1 cellular context compared by ENCODE assay signal in genomic region chr7:143263266-143264195, GRCh38.
A peak's percentile ranks its signal among the peaks of the same experiment; 100 is the strongest.
TF ChIP-seq lines count a peak whose summit lies in the region.

TSS of gene GSTK1 (plus strand) at chr7:143263441. CDS start at chr7:143263514, 73 bp downstream.

TF ChIP-seq in HepG2, 621 proteins besides CTCF, POLR2A, EP300 and RAD21 (continued from another document and continues in another):
- TF ChIP-seq, protein P1, sequence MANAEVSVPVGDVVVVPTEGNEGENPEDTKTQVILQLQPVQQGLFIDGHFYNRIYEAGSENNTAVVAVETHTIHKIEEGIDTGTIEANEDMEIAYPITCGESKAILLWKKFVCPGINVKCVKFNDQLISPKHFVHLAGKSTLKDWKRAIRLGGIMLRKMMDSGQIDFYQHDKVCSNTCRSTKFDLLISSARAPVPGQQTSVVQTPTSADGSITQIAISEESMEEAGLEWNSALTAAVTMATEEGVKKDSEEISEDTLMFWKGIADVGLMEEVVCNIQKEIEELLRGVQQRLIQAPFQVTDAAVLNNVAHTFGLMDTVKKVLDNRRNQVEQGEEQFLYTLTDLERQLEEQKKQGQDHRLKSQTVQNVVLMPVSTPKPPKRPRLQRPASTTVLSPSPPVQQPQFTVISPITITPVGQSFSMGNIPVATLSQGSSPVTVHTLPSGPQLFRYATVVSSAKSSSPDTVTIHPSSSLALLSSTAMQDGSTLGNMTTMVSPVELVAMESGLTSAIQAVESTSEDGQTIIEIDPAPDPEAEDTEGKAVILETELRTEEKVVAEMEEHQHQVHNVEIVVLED (CRISPR knock-in tag; IDR thresholded peaks at IDR 0.05; ENCODE audit: borderline replicate concordance), result peak; percentile 59; the same call in 1 of the 2 replicates
- TF ChIP-seq ZIK1 (CRISPR knock-in tag; IDR thresholded peaks at IDR 0.05; ENCODE audit: borderline replicate concordance, low read depth) (0 out of 2 replicates have a peak, but pooled peaks have one; percentile 59), ZNF687 (CRISPR knock-in tag; IDR thresholded peaks at IDR 0.05) (peak; percentile 90), ZNF878 (CRISPR knock-in tag; IDR thresholded peaks at IDR 0.05) (no peak), JUN (CRISPR knock-in tag; IDR thresholded peaks at IDR 0.05) (no peak), KMT2B (CRISPR knock-in tag; IDR thresholded peaks at IDR 0.05) (peak; percentile 76; the same call in 1 of the 2 replicates), SAFB2 (CRISPR knock-in tag; IDR thresholded peaks at IDR 0.05; ENCODE audit: borderline replicate concordance, low read depth) (peak; percentile 76; the same call in 1 of the 2 replicates), ATF7 (IDR thresholded peaks at IDR 0.05) (no peak), ATF7 (CRISPR knock-in tag; IDR thresholded peaks at IDR 0.05) (no peak), PAX8 (CRISPR knock-in tag; IDR thresholded peaks at IDR 0.05; ENCODE audit: borderline replicate concordance) (no peak), ZNF83 (CRISPR knock-in tag; IDR thresholded peaks at IDR 0.05; ENCODE audit: borderline replicate concordance) (no peak), NFRKB (IDR thresholded peaks at IDR 0.05) (no peak), ZSCAN21 (CRISPR knock-in tag; IDR thresholded peaks at IDR 0.05; ENCODE audit: borderline replicate concordance) (peak; percentile 86), MED1 (CRISPR knock-in tag; IDR thresholded peaks at IDR 0.05) (peak; percentile 58; the same call in 1 of the 2 replicates), ZSCAN20 (CRISPR knock-in tag; IDR thresholded peaks at IDR 0.05; ENCODE audit: borderline replicate concordance) (no peak), U2AF1 (optimal IDR thresholded peaks at IDR 0.05; ENCODE audit: low read depth, low read length) (peak; percentile 85), CHD2 (IDR thresholded peaks at IDR 0.05; ENCODE audit: low read depth, low read length) (no peak), ZNF350 (CRISPR knock-in tag; IDR thresholded peaks at IDR 0.05; ENCODE audit: borderline replicate concordance, low read depth) (peak; percentile 84; the same call in 1 of the 2 replicates), NAIF1 (CRISPR knock-in tag; IDR thresholded peaks at IDR 0.05; ENCODE audit: borderline replicate concordance) (no peak; the same call in 1 of the 2 replicates), ETV5 (CRISPR knock-in tag; IDR thresholded peaks at IDR 0.05; ENCODE audit: borderline replicate concordance) (peak; percentile 86), ZNF468 (CRISPR knock-in tag; IDR thresholded peaks at IDR 0.05) (0 out of 2 replicates have a peak, but pooled peaks have one; percentile 54), ZNF615 (CRISPR knock-in tag; IDR thresholded peaks at IDR 0.05; ENCODE audit: borderline replicate concordance) (no peak), ZNF343 (CRISPR knock-in tag; IDR thresholded peaks at IDR 0.05) (no peak), MIER2 (CRISPR knock-in tag; IDR thresholded peaks at IDR 0.05) (no peak), ZNF101 (CRISPR knock-in tag; IDR thresholded peaks at IDR 0.05; ENCODE audit: borderline replicate concordance, low read depth) (no peak), MYC (CRISPR knock-in tag; IDR thresholded peaks at IDR 0.05; ENCODE audit: borderline replicate concordance) (peak; percentile 89), HDAC6 (IDR thresholded peaks at IDR 0.05; ENCODE audit: low read depth, low read length) (no peak), RARA (CRISPR knock-in tag; IDR thresholded peaks at IDR 0.05) (peak; percentile 20; the same call in 1 of the 2 replicates), SIN3A (IDR thresholded peaks at IDR 0.05; ENCODE audit: borderline replicate concordance, low read depth, low read length) (peak; percentile 80), YY1 (IDR thresholded peaks at IDR 0.05; ENCODE audit: insufficient read depth, insufficient replicate concordance, low read depth, low read length) (peak; percentile 58), ZNF616 (CRISPR knock-in tag; IDR thresholded peaks at IDR 0.05; ENCODE audit: low read depth) (no peak), SMAD9 (CRISPR knock-in tag; IDR thresholded peaks at IDR 0.05) (0 out of 2 replicates have a peak, but pooled peaks have one; percentile 27), ZNF792 (CRISPR knock-in tag; IDR thresholded peaks at IDR 0.05) (0 out of 2 replicates have a peak, but pooled peaks have one; percentile 78), ZBTB40 (IDR thresholded peaks at IDR 0.05) (no peak), ZBTB40 (CRISPR knock-in tag; IDR thresholded peaks at IDR 0.05) (no peak), SIN3B (IDR thresholded peaks at IDR 0.05; ENCODE audit: low read length) (no peak), HOXA3 (CRISPR knock-in tag; IDR thresholded peaks at IDR 0.05) (peak; percentile 60), SKIL (CRISPR knock-in tag; IDR thresholded peaks at IDR 0.05; ENCODE audit: borderline replicate concordance) (no peak), NRL (CRISPR knock-in tag; IDR thresholded peaks at IDR 0.05; ENCODE audit: borderline replicate concordance) (no peak; the same call in 1 of the 2 replicates), ZNF841 (CRISPR knock-in tag; IDR thresholded peaks at IDR 0.05; ENCODE audit: borderline replicate concordance) (no peak), ERF (CRISPR knock-in tag; IDR thresholded peaks at IDR 0.05) (peak; percentile 81), MAX (IDR thresholded peaks at IDR 0.05) (peak; percentile 81)
- TF ChIP-seq, protein P2, sequence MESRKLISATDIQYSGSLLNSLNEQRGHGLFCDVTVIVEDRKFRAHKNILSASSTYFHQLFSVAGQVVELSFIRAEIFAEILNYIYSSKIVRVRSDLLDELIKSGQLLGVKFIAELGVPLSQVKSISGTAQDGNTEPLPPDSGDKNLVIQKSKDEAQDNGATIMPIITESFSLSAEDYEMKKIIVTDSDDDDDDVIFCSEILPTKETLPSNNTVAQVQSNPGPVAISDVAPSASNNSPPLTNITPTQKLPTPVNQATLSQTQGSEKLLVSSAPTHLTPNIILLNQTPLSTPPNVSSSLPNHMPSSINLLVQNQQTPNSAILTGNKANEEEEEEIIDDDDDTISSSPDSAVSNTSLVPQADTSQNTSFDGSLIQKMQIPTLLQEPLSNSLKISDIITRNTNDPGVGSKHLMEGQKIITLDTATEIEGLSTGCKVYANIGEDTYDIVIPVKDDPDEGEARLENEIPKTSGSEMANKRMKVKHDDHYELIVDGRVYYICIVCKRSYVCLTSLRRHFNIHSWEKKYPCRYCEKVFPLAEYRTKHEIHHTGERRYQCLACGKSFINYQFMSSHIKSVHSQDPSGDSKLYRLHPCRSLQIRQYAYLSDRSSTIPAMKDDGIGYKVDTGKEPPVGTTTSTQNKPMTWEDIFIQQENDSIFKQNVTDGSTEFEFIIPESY (CRISPR knock-in tag; IDR thresholded peaks at IDR 0.05), result no peak
- TF ChIP-seq, protein P3, sequence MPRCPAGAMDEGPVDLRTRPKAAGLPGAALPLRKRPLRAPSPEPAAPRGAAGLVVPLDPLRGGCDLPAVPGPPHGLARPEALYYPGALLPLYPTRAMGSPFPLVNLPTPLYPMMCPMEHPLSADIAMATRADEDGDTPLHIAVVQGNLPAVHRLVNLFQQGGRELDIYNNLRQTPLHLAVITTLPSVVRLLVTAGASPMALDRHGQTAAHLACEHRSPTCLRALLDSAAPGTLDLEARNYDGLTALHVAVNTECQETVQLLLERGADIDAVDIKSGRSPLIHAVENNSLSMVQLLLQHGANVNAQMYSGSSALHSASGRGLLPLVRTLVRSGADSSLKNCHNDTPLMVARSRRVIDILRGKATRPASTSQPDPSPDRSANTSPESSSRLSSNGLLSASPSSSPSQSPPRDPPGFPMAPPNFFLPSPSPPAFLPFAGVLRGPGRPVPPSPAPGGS (CRISPR knock-in tag; IDR thresholded peaks at IDR 0.05), result no peak; the same call in none of the 2 replicates
